28 cellular contexts compared by ENCODE assay signal in the genomic region with DNA sequence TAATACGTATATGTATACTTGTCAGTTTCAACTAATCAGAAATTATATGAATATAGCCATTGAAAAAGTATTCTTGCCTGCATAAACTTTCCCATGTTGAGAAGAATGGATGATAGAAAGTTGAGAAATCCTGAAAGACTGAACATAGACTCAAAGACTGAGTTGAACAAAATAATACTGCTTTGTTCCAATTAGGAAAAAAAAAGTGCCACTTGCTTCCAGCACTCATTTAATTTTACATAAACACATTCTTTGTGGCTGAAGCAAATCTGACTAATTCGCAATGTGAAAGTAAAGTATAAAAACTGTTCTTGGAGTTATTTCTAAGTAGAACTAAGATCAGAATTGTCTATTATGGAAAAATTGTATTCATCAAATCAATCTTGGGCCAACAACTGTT.
"Had no signal": no experiment of that assay in that cellular context is flagged by ENCODE, and none has a peak within 500 bp of the region (broad histone marks: within the 10 kb centered on the region; RNA-seq: fewer than 3 reads in every experiment).

No MANE protein-coding gene starts in this region.

- H2AFZ ChIP-seq: hepatocyte, parathyroid adenoma had no signal

- FAIRE-seq: colon, kidney had no signal

- H3K27me3 Mint-ChIP-seq: memory B cell; progenitor cell of endocrine pancreas; stimulated activated naive CD8-positive, alpha-beta T cell treated with anti-CD3 and anti-CD28 coated beads, Interleukin-15, amount 100 ng/mL, for 72 hours had no signal

- H3K36me3 ChIP-seq: gastrocnemius medialis, heart left ventricle, neutrophil, right lobe of liver, suprapubic skin, transverse colon, upper lobe of right lung, uterus had no signal

- H3K9me3 ChIP-seq: gastrocnemius medialis, heart left ventricle, neutrophil, right lobe of liver, suprapubic skin, transverse colon, upper lobe of right lung, uterus had no signal

- H3K27me3 ChIP-seq: dorsolateral prefrontal cortex, gastrocnemius medialis, heart left ventricle, hepatocyte, neutrophil, right lobe of liver, suprapubic skin, transverse colon, upper lobe of right lung, uterus had no signal

- ATAC-seq: esophagus mucosa; gastrocnemius medialis; heart left ventricle; left lobe of liver; natural killer cell; right lobe of liver; stimulated activated naive CD8-positive, alpha-beta T cell treated with anti-CD3 and anti-CD28 coated beads, Interleukin-15, amount 100 ng/mL, for 72 hours; upper lobe of right lung had no signal

- H3K4me3 Mint-ChIP-seq: memory B cell; natural killer cell; stimulated activated naive CD8-positive, alpha-beta T cell treated with anti-CD3 and anti-CD28 coated beads, Interleukin-15, amount 100 ng/mL, for 72 hours had no signal

- H3K27ac ChIP-seq: dorsolateral prefrontal cortex, epithelial cell of prostate, gastrocnemius medialis, heart left ventricle, hepatocyte, neutrophil, parathyroid adenoma, right lobe of liver, suprapubic skin, transverse colon, upper lobe of right lung, uterus had no signal

- H3K4me2 ChIP-seq: hepatocyte, smooth muscle cell had no signal

- H3K4me3 ChIP-seq: dorsolateral prefrontal cortex, gastrocnemius medialis, heart left ventricle, hepatocyte, lung, right lobe of liver, smooth muscle cell, suprapubic skin, transverse colon, upper lobe of right lung, uterus had no signal

- H3K36me3 Mint-ChIP-seq: memory B cell, natural killer cell had no signal

- H3K4me1 ChIP-seq: gastrocnemius medialis, heart left ventricle, parathyroid adenoma, right lobe of liver, transverse colon, upper lobe of right lung, uterus had no signal

- H3K79me2 ChIP-seq: hepatocyte, parathyroid adenoma had no signal

- H3K27ac Mint-ChIP-seq: memory B cell; natural killer cell; progenitor cell of endocrine pancreas; stimulated activated naive CD8-positive, alpha-beta T cell treated with anti-CD3 and anti-CD28 coated beads, Interleukin-15, amount 100 ng/mL, for 72 hours had no signal

- H3K9ac ChIP-seq: parathyroid adenoma had no signal

- H3K9me3 Mint-ChIP-seq: memory B cell had no signal

- DNase-seq: dorsolateral prefrontal cortex; effector CD4-positive, alpha-beta T cell; gastrocnemius medialis; heart left ventricle; kidney; natural killer cell; right lobe of liver; stimulated activated CD4-positive, alpha-beta T cell treated with anti-CD3 and anti-CD28 coated beads, Interleukin-12 subunit alpha, Interleukin-12 subunit beta, amount 100 ng/mL, for 4 hours; stimulated activated CD4-positive, alpha-beta T cell treated with anti-CD3 and anti-CD28 coated beads, Interleukin-1b, Interleukin-23, amount 100 ng/mL, for 48 hours; stimulated activated CD4-positive, alpha-beta T cell treated with anti-CD3 and anti-CD28 coated beads, Interleukin-4, amount 100 ng/mL, for 1 hour; stimulated activated CD8-positive, alpha-beta memory T cell treated with anti-CD3 and anti-CD28 coated beads, Interleukin-4, amount 100 ng/mL, for 48 hours; stimulated activated naive CD4-positive, alpha-beta T cell; stimulated activated naive CD8-positive, alpha-beta T cell treated with anti-CD3 and anti-CD28 coated beads, Interleukin-15, amount 100 ng/mL, for 72 hours; transverse colon; upper lobe of right lung; uterus had no signal

- H3K4me1 Mint-ChIP-seq: memory B cell; natural killer cell; stimulated activated naive CD8-positive, alpha-beta T cell treated with anti-CD3 and anti-CD28 coated beads, Interleukin-15, amount 100 ng/mL, for 72 hours had no signal
